In genomic region chr1:45913183-45913924, GRCh38 we compare ENCODE assay signal across 9 cellular contexts.
A peak's percentile ranks its signal among the peaks of the same experiment; 100 is the strongest.
DNase-seq lines count a peak whose midpoint lies in the region; ATAC-seq, FAIRE-seq and TF ChIP-seq lines count a peak whose summit lies in the region.
"Had no signal": no experiment of that assay in that cellular context is flagged by ENCODE, and none has a peak within 500 bp of the region (broad histone marks: within the 10 kb centered on the region; RNA-seq: fewer than 3 reads in every experiment).

No MANE protein-coding gene starts in this region.

- no TSS peak for BruUV-seq in GM12878 (replicated peaks; lab: Mats Ljungman, UMichigan)

- in situ Hi-C loops in GM12878 (cut with MboI): no loop called here

- no peak overlapping the region for H3K4me3 Mint-ChIP-seq in activated CD8-positive, alpha-beta T cell treated with anti-CD3 and anti-CD28 coated beads for 36 hours
- no peak overlapping the region for H3K4me3 Mint-ChIP-seq in activated CD8-positive, alpha-beta T cell treated with anti-CD3 and anti-CD28 coated beads, Interleukin-2, amount 10 ng/mL, durations not matched to agents 7 days and 5 days
- H3K4me3 Mint-ChIP-seq in stimulated activated memory B cell treated with anti-CD40 and anti-IgM and Interleukin-4, amounts not matched to agents 10 μg/mL and 1 μg/mL and 100 μg/mL, for 72 hours: no peak overlapping the region

- no peak overlapping the region for H3K9ac ChIP-seq in GM12878 (ENCODE audit: control insufficient read depth, insufficient read depth, low read length)
- H3K9ac ChIP-seq: BLaER1 treated with 17β-estradiol and CSF1 and Interleukin-3, amounts not matched to agents 10 nM and 100 nM had no signal

- no peaks in the 10 kb centered on the region for H3K27me3 ChIP-seq in GM12878 (replicated peaks in 1 of 2; ENCODE audit: control insufficient read depth in 2 of 2, insufficient read depth in 2 of 2, low read length in 1 of 2)
- no peaks in the 10 kb centered on the region for H3K27me3 ChIP-seq in tibial nerve
- H3K27me3 ChIP-seq: BLaER1 treated with 17β-estradiol and CSF1 and Interleukin-3, amounts not matched to agents 10 nM and 100 nM had no signal

- TF ChIP-seq POLR2A in GM12878 (IDR thresholded peaks at IDR 0.05; ENCODE audit: low read depth, low read length) (no peak), tibial nerve (IDR thresholded peaks at IDR 0.05) (no peak)

- H3K27ac ChIP-seq in GM12878 (ENCODE audit: control insufficient read depth, insufficient read depth): no peak overlapping the region
- peak overlapping the region; percentile 17 to 77 (median 43) for H3K27ac ChIP-seq in tibial nerve
- H3K27ac ChIP-seq: BLaER1 treated with 17β-estradiol and CSF1 and Interleukin-3, amounts not matched to agents 10 nM and 100 nM had no signal

- no peak for TF ChIP-seq RAD21 in GM12878 (IDR thresholded peaks at IDR 0.05; ENCODE audit: insufficient read depth, low read depth, low read length)

- H3K4me1 Mint-ChIP-seq in activated CD8-positive, alpha-beta T cell treated with anti-CD3 and anti-CD28 coated beads for 36 hours (ENCODE audit: low read depth): peaks cover 8% of the 10 kb centered on the region
- no peaks in the 10 kb centered on the region for H3K4me1 Mint-ChIP-seq in activated CD8-positive, alpha-beta T cell treated with anti-CD3 and anti-CD28 coated beads, Interleukin-2, amount 10 ng/mL, durations not matched to agents 7 days and 5 days (ENCODE audit: low read depth)
- no peaks in the 10 kb centered on the region for H3K4me1 Mint-ChIP-seq in stimulated activated memory B cell treated with anti-CD40 and anti-IgM and Interleukin-4, amounts not matched to agents 10 μg/mL and 1 μg/mL and 100 μg/mL, for 72 hours

- H3K4me3 ChIP-seq in GM12878 (no peak overlapping the region), tibial nerve (no peak overlapping the region)
- H3K4me3 ChIP-seq: BLaER1 treated with 17β-estradiol and CSF1 and Interleukin-3, amounts not matched to agents 10 nM and 100 nM had no signal

- peaks cover 3% of the 10 kb centered on the region; the same call in 1 of the 2 replicates for H3K4me1 ChIP-seq in GM12878 (ENCODE audit: control insufficient read depth, insufficient read depth, low read length)
- H3K4me1 ChIP-seq in tibial nerve: peaks cover 0 to 24% (median 2%) of the 10 kb centered on the region in 4 donors

- no peak for FAIRE-seq in GM12878 (lab: Jason Lieb, UNC)

- intact Hi-C loops in activated CD8-positive, alpha-beta T cell treated with anti-CD3 and anti-CD28 coated beads for 36 hours (cut with micrococcal nuclease): no loop called here
- intact Hi-C loops in GM12878 (cut with micrococcal nuclease; ENCODE audit: unreplicated experiment): no loop called here

- H4K20me1 ChIP-seq in GM12878 (ENCODE audit: control insufficient read depth, insufficient read depth): no peaks in the 10 kb centered on the region

- SMC1A ChIA-PET in GM12878 (lab: Charles Lee; ENCODE audit: uncharacterized antibody, unreplicated experiment): interaction anchor here (0.9 to 2.1 kb wide), 13 partner anchors 8 to 100 kb away, joined by 3 to 5 read pairs (median 4); no protein-coding TSS in a partner anchor

- H3K79me2 ChIP-seq in GM12878 (ENCODE audit: control insufficient read depth, insufficient read depth, low read length): no peaks in the 10 kb centered on the region

- no peaks in the 10 kb centered on the region for H3K27me3 Mint-ChIP-seq in activated CD8-positive, alpha-beta T cell treated with anti-CD3 and anti-CD28 coated beads for 36 hours
- no peaks in the 10 kb centered on the region for H3K27me3 Mint-ChIP-seq in activated CD8-positive, alpha-beta T cell treated with anti-CD3 and anti-CD28 coated beads, Interleukin-2, amount 10 ng/mL, durations not matched to agents 7 days and 5 days (ENCODE audit: low read depth)
- H3K27me3 Mint-ChIP-seq in stimulated activated memory B cell treated with anti-CD40 and anti-IgM and Interleukin-4, amounts not matched to agents 10 μg/mL and 1 μg/mL and 100 μg/mL, for 72 hours: no peaks in the 10 kb centered on the region

- peak; percentile 18 for DNase-seq in activated CD8-positive, alpha-beta T cell treated with anti-CD3 and anti-CD28 coated beads for 36 hours
- no peak for DNase-seq in activated CD8-positive, alpha-beta T cell treated with anti-CD3 and anti-CD28 coated beads, Interleukin-2, amount 10 ng/mL, durations not matched to agents 7 days and 5 days
- DNase-seq in GM12878 (ENCODE audit: low read depth, low spot score) (no peak), left kidney (ENCODE audit: low read depth, low spot score) (peak; percentile 90), tibial nerve (ENCODE audit: low spot score in 2 of 2) (peak in 1 of 2 donors; percentile 5), SHP77 (lab: John Stamatoyannopoulos, UW) (no peak)

- no peaks in the 10 kb centered on the region for H3K36me3 Mint-ChIP-seq in activated CD8-positive, alpha-beta T cell treated with anti-CD3 and anti-CD28 coated beads for 36 hours (ENCODE audit: low read depth)
- peaks cover 3% of the 10 kb centered on the region for H3K36me3 Mint-ChIP-seq in activated CD8-positive, alpha-beta T cell treated with anti-CD3 and anti-CD28 coated beads, Interleukin-2, amount 10 ng/mL, durations not matched to agents 7 days and 5 days (ENCODE audit: low read depth)
- H3K36me3 Mint-ChIP-seq in stimulated activated memory B cell treated with anti-CD40 and anti-IgM and Interleukin-4, amounts not matched to agents 10 μg/mL and 1 μg/mL and 100 μg/mL, for 72 hours: peaks cover 6% of the 10 kb centered on the region

- WGBS in GM12878 (ENCODE audit: insufficient coverage, insufficient replicate concordance, low lambda C conversion rate, missing lambda C conversion rate): 71% methylated on average over 9 of the region's 9 CpGs
- WGBS in tibial nerve, 2 donors: 42 to 43% methylated on average over 9 of the region's 9 CpGs

- POLR2A ChIA-PET in activated CD8-positive, alpha-beta T cell treated with anti-CD3 and anti-CD28 coated beads for 36 hours (lab: Charles Lee): interaction anchor here (1.2 kb wide), 1 partner anchor 9 kb away, joined by 3 read pairs; no protein-coding TSS in a partner anchor
- POLR2A ChIA-PET in activated CD8-positive, alpha-beta T cell treated with anti-CD3 and anti-CD28 coated beads, Interleukin-2, amount 10 ng/mL, durations not matched to agents 7 days and 5 days (lab: Charles Lee): interaction anchor here (0.9 kb wide), 1 partner anchor 8 kb away, joined by 3 read pairs; no protein-coding TSS in a partner anchor
- POLR2A ChIA-PET in GM12878 (lab: Charles Lee): interaction anchor here (1.1 to 1.9 kb wide), 2 partner anchors 10 to 31 kb away, joined by 3 to 4 read pairs; no protein-coding TSS in a partner anchor

- H3K27ac Mint-ChIP-seq in activated CD8-positive, alpha-beta T cell treated with anti-CD3 and anti-CD28 coated beads for 36 hours: no peak overlapping the region
- H3K27ac Mint-ChIP-seq in activated CD8-positive, alpha-beta T cell treated with anti-CD3 and anti-CD28 coated beads, Interleukin-2, amount 10 ng/mL, durations not matched to agents 7 days and 5 days: no peak overlapping the region
- no peak overlapping the region for H3K27ac Mint-ChIP-seq in stimulated activated memory B cell treated with anti-CD40 and anti-IgM and Interleukin-4, amounts not matched to agents 10 μg/mL and 1 μg/mL and 100 μg/mL, for 72 hours

- ATAC-seq in activated CD8-positive, alpha-beta T cell treated with anti-CD3 and anti-CD28 coated beads for 36 hours: peak; percentile 70
- ATAC-seq in activated CD8-positive, alpha-beta T cell treated with anti-CD3 and anti-CD28 coated beads, Interleukin-2, amount 10 ng/mL, durations not matched to agents 7 days and 5 days: no peak
- ATAC-seq in GM12878 (peak; percentile 52), GM21447 (IDR thresholded peaks at IDR 0.05; ENCODE audit: unreplicated experiment) (no peak)
- ATAC-seq in stimulated activated memory B cell treated with anti-CD40 and anti-IgM and Interleukin-4, amounts not matched to agents 10 μg/mL and 1 μg/mL and 100 μg/mL, for 72 hours: no peak

- H3K36me3 ChIP-seq in GM12878 (ENCODE audit: control insufficient read depth in 2 of 2, insufficient read depth in 2 of 2, low read length in 1 of 2) (no peaks in the 10 kb centered on the region; a peak in 1 of 4 replicates), tibial nerve (no peaks in the 10 kb centered on the region)

- TF ChIP-seq CTCF in activated CD8-positive, alpha-beta T cell treated with anti-CD3 and anti-CD28 coated beads for 36 hours (IDR thresholded peaks at IDR 0.05): no peak
- no peak for TF ChIP-seq CTCF in GM12878 (IDR thresholded peaks at IDR 0.05 in 2 of 3, conservative IDR thresholded peaks at IDR 0.05 in 1 of 3; ENCODE audit: control insufficient read depth in 2 of 3, extremely low read depth in 1 of 3, insufficient read depth in 1 of 3, low read depth in 3 of 3, low read length in 3 of 3)
- TF ChIP-seq CTCF in tibial nerve (IDR thresholded peaks at IDR 0.05): no peak

- H3K9me3 ChIP-seq in GM12878 (replicated peaks; ENCODE audit: control insufficient read depth, insufficient read depth, low read length): no peaks in the 10 kb centered on the region
- no peaks in the 10 kb centered on the region for H3K9me3 ChIP-seq in tibial nerve
- H3K9me3 ChIP-seq: BLaER1 treated with 17β-estradiol and CSF1 and Interleukin-3, amounts not matched to agents 10 nM and 100 nM had no signal

- TF ChIP-seq EP300 in GM12878 (IDR thresholded peaks at IDR 0.05; ENCODE audit: borderline replicate concordance in 1 of 2, control insufficient read depth in 1 of 2, low read depth in 2 of 2, low read length in 2 of 2) (no peak), tibial nerve (IDR thresholded peaks at IDR 0.05) (peak in 1 of 2 donors; percentile 53)

- CTCF ChIA-PET in activated CD8-positive, alpha-beta T cell treated with anti-CD3 and anti-CD28 coated beads for 36 hours (lab: Charles Lee): no interaction called here
- CTCF ChIA-PET in activated CD8-positive, alpha-beta T cell treated with anti-CD3 and anti-CD28 coated beads, Interleukin-2, amount 10 ng/mL, durations not matched to agents 7 days and 5 days (lab: Charles Lee): no interaction called here
- CTCF ChIA-PET in GM12878 (lab: Yijun Ruan, JAX): interaction anchor here (0.8 to 1.2 kb wide), 4 partner anchors 9 to 16 kb away, joined by 3 to 6 read pairs (median 4); no protein-coding TSS in a partner anchor

- no peak overlapping the region for H2AFZ ChIP-seq in GM12878 (ENCODE audit: control insufficient read depth, low read depth, low read length)

- H3K4me2 ChIP-seq in GM12878 (ENCODE audit: control insufficient read depth, insufficient read depth): no peak overlapping the region
- H3K4me2 ChIP-seq: BLaER1 treated with 17β-estradiol and CSF1 and Interleukin-3, amounts not matched to agents 10 nM and 100 nM had no signal

- no peaks in the 10 kb centered on the region for H3K9me3 Mint-ChIP-seq in activated CD8-positive, alpha-beta T cell treated with anti-CD3 and anti-CD28 coated beads for 36 hours
- no peaks in the 10 kb centered on the region for H3K9me3 Mint-ChIP-seq in activated CD8-positive, alpha-beta T cell treated with anti-CD3 and anti-CD28 coated beads, Interleukin-2, amount 10 ng/mL, durations not matched to agents 7 days and 5 days (ENCODE audit: insufficient read depth)
- H3K9me3 Mint-ChIP-seq in stimulated activated memory B cell treated with anti-CD40 and anti-IgM and Interleukin-4, amounts not matched to agents 10 μg/mL and 1 μg/mL and 100 μg/mL, for 72 hours: no peaks in the 10 kb centered on the region

- RAD21 ChIA-PET in GM12878 (lab: Charles Lee; ENCODE audit: unreplicated experiment): interaction anchor here (0.6 to 2.4 kb wide), 5 partner anchors 10 to 573 kb away, joined by 3 to 6 read pairs (median 3); partner anchors contain the start of gene TOE1

Comparison
In these comparisons a context has a peak if more than half of its experiments do, and no peak if none do; other contexts are left out.
1. ATAC-seq: peak in activated CD8-positive, alpha-beta T cell treated with anti-CD3 and anti-CD28 coated beads for 36 hours (single experiment) and GM12878 (single experiment); none in activated CD8-positive, alpha-beta T cell treated with anti-CD3 and anti-CD28 coated beads, Interleukin-2, amount 10 ng/mL, durations not matched to agents 7 days and 5 days (single experiment), stimulated activated memory B cell treated with anti-CD40 and anti-IgM and Interleukin-4, amounts not matched to agents 10 μg/mL and 1 μg/mL and 100 μg/mL, for 72 hours (single experiment) and GM21447 (single experiment).
2. DNase-seq: peak in activated CD8-positive, alpha-beta T cell treated with anti-CD3 and anti-CD28 coated beads for 36 hours (single experiment) and left kidney (single experiment); none in activated CD8-positive, alpha-beta T cell treated with anti-CD3 and anti-CD28 coated beads, Interleukin-2, amount 10 ng/mL, durations not matched to agents 7 days and 5 days (single experiment), GM12878 (single experiment) and SHP77 (0 of 2).